8 cellular contexts compared by ENCODE assay signal in the genomic region with DNA sequence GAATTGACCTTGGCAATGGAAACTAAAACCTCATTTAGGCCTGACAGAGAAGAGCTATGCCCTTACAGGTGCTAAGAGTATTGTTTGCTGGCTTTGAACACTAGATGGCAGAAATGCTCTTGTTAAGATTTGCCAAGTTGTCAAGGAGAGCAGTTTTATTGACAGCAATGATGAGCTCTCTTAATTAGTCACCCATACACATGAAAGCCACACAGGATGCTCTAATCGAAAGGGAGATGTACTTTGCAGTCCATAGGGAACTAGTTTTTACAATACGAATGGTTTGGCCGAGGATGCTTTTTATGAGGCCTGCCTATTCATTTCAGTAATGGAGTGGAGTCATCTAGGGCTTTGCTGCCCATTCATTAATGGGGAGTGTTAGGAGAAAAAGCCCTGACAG. TPM values are rescaled to one million over a fixed set of nuclear protein-coding genes. Genes with fewer than 3 reads are reported as not detected.
DNase-seq lines count a peak whose midpoint lies in the region; ATAC-seq and FAIRE-seq lines count a peak whose summit lies in the region.

No MANE protein-coding gene starts in this region.

- no peak for DNase-seq in Right ventricle myocardium superior
- no peak for DNase-seq in left cardiac atrium
- DNase-seq in HCEC 1CT = peak; percentile 36
- peak; percentile 73 to 91 for DNase-seq in Kasumi-1 (lab: John Stamatoyannopoulos, UW)
- peak; percentile 53 for DNase-seq in islet precursor cell
- DNase-seq in hippocampal formation (lab: John Stamatoyannopoulos, UW) = no peak
- DNase-seq in activated CD4-positive, alpha-beta T cell treated with anti-CD3 and anti-CD28 coated beads, Interleukin-2, amount 50 U/mL, for 48 hours = no peak

- peak; percentile 34 for FAIRE-seq in TTC549 (lab: Jason Lieb, UNC)

- ATAC-seq in Right ventricle myocardium superior (ENCODE audit: poor library complexity) = peak; percentile 85
- ATAC-seq in left cardiac atrium = no peak

- intact Hi-C loops in Right ventricle myocardium superior (cut with DNase I) (no loop called here), left cardiac atrium (cut with DNase I) (no loop called here)

RNA-seq across cellular contexts. Expression of gene MBL2, which starts 45.4 kb away (rescaled TPM):
- not detected for total RNA-seq in Right ventricle myocardium superior
- total RNA-seq in left cardiac atrium = not detected

Comparison
In these comparisons a context has a peak if more than half of its experiments do, and no peak if none do; other contexts are left out.
1. DNase-seq: peak in HCEC 1CT (single experiment), Kasumi-1 (2 of 2) and islet precursor cell (single experiment); none in Right ventricle myocardium superior (single experiment), left cardiac atrium (single experiment), hippocampal formation (0 of 2) and activated CD4-positive, alpha-beta T cell treated with anti-CD3 and anti-CD28 coated beads, Interleukin-2, amount 50 U/mL, for 48 hours (0 of 2).